8 cellular contexts compared by ENCODE assay signal in the genomic region with DNA sequence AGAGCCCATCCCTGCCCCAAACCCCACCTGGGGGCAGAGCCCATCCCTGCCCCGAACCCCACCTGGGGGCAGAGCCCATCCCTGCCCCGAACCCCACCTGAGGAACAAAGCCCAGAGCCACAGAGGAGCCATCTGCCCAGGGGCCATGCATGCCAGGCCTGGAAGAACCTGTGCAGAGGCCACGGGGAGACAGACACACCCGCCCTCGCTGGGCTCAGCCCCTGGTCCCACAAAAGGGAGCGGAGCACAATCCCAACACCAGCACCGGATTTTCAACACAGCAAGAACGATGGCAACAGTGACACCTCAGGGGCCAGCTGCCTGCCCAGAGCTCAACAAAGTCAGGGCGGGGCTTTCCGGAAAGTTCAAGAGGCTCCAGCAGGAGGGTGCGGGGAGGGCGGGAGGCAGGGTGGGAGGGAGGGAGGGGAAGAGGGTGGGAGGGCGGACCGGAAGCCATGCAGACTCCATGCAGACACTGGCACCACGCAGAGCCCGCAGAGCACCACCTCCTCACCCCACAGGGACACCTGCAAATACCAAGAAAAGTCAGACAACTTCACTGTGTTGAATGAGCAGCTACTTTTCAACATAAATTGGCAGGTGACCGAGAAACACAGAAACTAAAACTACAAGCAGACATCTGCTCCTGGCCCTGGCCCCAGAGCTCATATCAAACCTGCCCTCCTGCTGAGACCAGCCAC. TPM values are rescaled to one million over a fixed set of nuclear protein-coding genes. Genes with fewer than 3 reads are reported as not detected.
A peak's percentile ranks its signal among the peaks of the same experiment; 100 is the strongest.
DNase-seq lines count a peak whose midpoint lies in the region; ATAC-seq and TF ChIP-seq lines count a peak whose summit lies in the region.

No MANE protein-coding gene starts in this region.

- POLR2A ChIA-PET in CD4-positive, alpha-beta memory T cell (lab: Charles Lee; ENCODE audit: partially characterized antibody), result interaction anchor here (0.5 to 2.1 kb wide), 3 partner anchors 27 to 1994 kb away, joined by 3 to 17 read pairs (median 6); a partner anchor contains a TSS

- H3K4me3 Mint-ChIP-seq in CD4-positive, alpha-beta memory T cell, result peak overlapping the region in 7 of 8 donors; percentile 51 to 78 (median 68)

- H3K36me3 Mint-ChIP-seq in CD4-positive, alpha-beta memory T cell, result peaks cover 28 to 45% of the 10 kb centered on the region in 2 donors

- peaks cover 14 to 45% (median 24%) of the 10 kb centered on the region in 4 donors for H3K4me1 Mint-ChIP-seq in CD4-positive, alpha-beta memory T cell

- 24 to 63% methylated on average over 17 of the region's 17 CpGs for WGBS in sigmoid colon, 2 donors

- no peak for TF ChIP-seq POLR2A in sigmoid colon (IDR thresholded peaks at IDR 0.05)

- intact Hi-C loops in CD4-positive, alpha-beta memory T cell (cut with micrococcal nuclease), result loop anchor here (1.0 to 5.0 kb wide), 3 partner anchors 28 to 49 kb away; a partner anchor contains a TSS
- intact Hi-C loops in sigmoid colon (cut with DNase I), result no loop called here

- no peak overlapping the region for H3K4me3 ChIP-seq in CD4-positive, alpha-beta memory T cell (ENCODE audit: low read length in 2 of 2)
- no peak overlapping the region for H3K4me3 ChIP-seq in sigmoid colon

- peak; percentile 2 to 75 (median 47) for DNase-seq in CD4-positive, alpha-beta memory T cell
- peak; percentile 0 for DNase-seq in activated CD4-positive, CD25-positive, alpha-beta regulatory T cell treated with anti-CD3 and anti-CD28 coated beads, Interleukin-2, amount 50 U/mL, for 16 hours (ENCODE audit: low read depth, low spot score)
- peak; percentile 64 for DNase-seq in cerebellar cortex (ENCODE audit: low spot score)
- DNase-seq in sigmoid colon, result no peak
- DNase-seq in GF-D8 (lab: John Stamatoyannopoulos, UW), result no peak
- DNase-seq in cerebellar nuclear complex (lab: John Stamatoyannopoulos, UW), result no peak

- no peak overlapping the region for H3K27ac ChIP-seq in CD4-positive, alpha-beta memory T cell (ENCODE audit: low read depth, low read length)
- H3K27ac ChIP-seq in sigmoid colon, result peak overlapping the region in 3 of 4 donors; percentile 22 to 57 (median 43)

- peak overlapping the region; percentile 72 to 97 (median 93) for H3K27ac Mint-ChIP-seq in CD4-positive, alpha-beta memory T cell

- H3K27me3 ChIP-seq in CD4-positive, alpha-beta memory T cell (ENCODE audit: insufficient read depth, low read length), result no peaks in the 10 kb centered on the region
- no peaks in the 10 kb centered on the region for H3K27me3 ChIP-seq in sigmoid colon

- TF ChIP-seq EP300 in sigmoid colon (IDR thresholded peaks at IDR 0.05), result no peak

- peaks cover 20% of the 10 kb centered on the region for H3K4me1 ChIP-seq in CD4-positive, alpha-beta memory T cell (ENCODE audit: insufficient read depth, low read length)
- H3K4me1 ChIP-seq in sigmoid colon, result peaks cover 0 to 8% (median 2%) of the 10 kb centered on the region in 4 donors

- no peaks in the 10 kb centered on the region for H3K9me3 ChIP-seq in CD4-positive, alpha-beta memory T cell (ENCODE audit: control insufficient read depth in 1 of 2, low read length in 2 of 2)
- no peaks in the 10 kb centered on the region for H3K9me3 ChIP-seq in sigmoid colon

- no peaks in the 10 kb centered on the region for H3K9me3 Mint-ChIP-seq in CD4-positive, alpha-beta memory T cell

- peaks cover 25% of the 10 kb centered on the region for H3K36me3 ChIP-seq in CD4-positive, alpha-beta memory T cell (ENCODE audit: insufficient read depth, low read length)
- peaks cover 29 to 71% (median 41%) of the 10 kb centered on the region in 4 donors for H3K36me3 ChIP-seq in sigmoid colon

- no peak for TF ChIP-seq CTCF in sigmoid colon (IDR thresholded peaks at IDR 0.05)

- no peaks in the 10 kb centered on the region for H3K27me3 Mint-ChIP-seq in CD4-positive, alpha-beta memory T cell

- CTCF ChIA-PET in CD4-positive, alpha-beta memory T cell (lab: Charles Lee; ENCODE audit: partially characterized antibody), result interaction anchor here (0.6 to 1.3 kb wide), 3 partner anchors 39 to 434 kb away, joined by 3 to 5 read pairs (median 5); a partner anchor contains a TSS

- no peak for ATAC-seq in HG02885 (IDR thresholded peaks at IDR 0.05; ENCODE audit: poor library complexity, unreplicated experiment)
- no peak for ATAC-seq in HG02759 (IDR thresholded peaks at IDR 0.05; ENCODE audit: unreplicated experiment)

RNA-seq across cellular contexts. Expression of a gene that starts 27.9 kb away (rescaled TPM):
- 1 to 10 TPM; 1.6 TPM for total RNA-seq in CD4-positive, alpha-beta memory T cell
- 1 to 10 TPM; 1.4 to 2.4 TPM for polyA plus RNA-seq in CD4-positive, alpha-beta memory T cell
- total RNA-seq in sigmoid colon, result 1 to 10 TPM in 2 of 4 donors, under 1 TPM in 1, not detected in 1; 0.36 to 1.9 (median 1.2) TPM
- polyA plus RNA-seq in sigmoid colon, result 1 to 10 TPM; 2.5 to 6.6 (median 4.3) TPM

RNA-seq across cellular contexts. Expression of a gene that starts 38.5 kb away (rescaled TPM):
- 10 to 100 TPM; 44.2 to 44.6 TPM for total RNA-seq in CD4-positive, alpha-beta memory T cell
- polyA plus RNA-seq in CD4-positive, alpha-beta memory T cell, result 10 to 100 TPM; 22.9 to 24.8 TPM
- total RNA-seq in sigmoid colon, result 100 to 1,000 TPM in 2 of 4 donors, 10 to 100 TPM in 2; 86.7 to 120 (median 98.4) TPM
- polyA plus RNA-seq in sigmoid colon, result 10 to 100 TPM; 15.0 to 40.0 (median 16.2) TPM

RNA-seq across cellular contexts. Expression of a gene that starts 47.1 kb away (rescaled TPM):
- total RNA-seq in CD4-positive, alpha-beta memory T cell, result 10 to 100 TPM; 67.2 to 72.1 TPM
- 100 to 1,000 TPM; 133 to 172 TPM for polyA plus RNA-seq in CD4-positive, alpha-beta memory T cell
- 10 to 100 TPM; 50.0 to 62.6 (median 62.2) TPM for total RNA-seq in sigmoid colon
- polyA plus RNA-seq in sigmoid colon, result 100 to 1,000 TPM in 1 of 3 donors, 10 to 100 TPM in 2; 48.0 to 137 (median 76.3) TPM

Comparison
In these comparisons a context has a peak if more than half of its experiments do, and no peak if none do; other contexts are left out.
1. DNase-seq: peak in CD4-positive, alpha-beta memory T cell (5 of 5), activated CD4-positive, CD25-positive, alpha-beta regulatory T cell treated with anti-CD3 and anti-CD28 coated beads, Interleukin-2, amount 50 U/mL, for 16 hours (single experiment) and cerebellar cortex (single experiment); none in sigmoid colon (single experiment), GF-D8 (single experiment) and cerebellar nuclear complex (0 of 2).